1 cellular context compared by ENCODE assay signal in the genomic region with DNA sequence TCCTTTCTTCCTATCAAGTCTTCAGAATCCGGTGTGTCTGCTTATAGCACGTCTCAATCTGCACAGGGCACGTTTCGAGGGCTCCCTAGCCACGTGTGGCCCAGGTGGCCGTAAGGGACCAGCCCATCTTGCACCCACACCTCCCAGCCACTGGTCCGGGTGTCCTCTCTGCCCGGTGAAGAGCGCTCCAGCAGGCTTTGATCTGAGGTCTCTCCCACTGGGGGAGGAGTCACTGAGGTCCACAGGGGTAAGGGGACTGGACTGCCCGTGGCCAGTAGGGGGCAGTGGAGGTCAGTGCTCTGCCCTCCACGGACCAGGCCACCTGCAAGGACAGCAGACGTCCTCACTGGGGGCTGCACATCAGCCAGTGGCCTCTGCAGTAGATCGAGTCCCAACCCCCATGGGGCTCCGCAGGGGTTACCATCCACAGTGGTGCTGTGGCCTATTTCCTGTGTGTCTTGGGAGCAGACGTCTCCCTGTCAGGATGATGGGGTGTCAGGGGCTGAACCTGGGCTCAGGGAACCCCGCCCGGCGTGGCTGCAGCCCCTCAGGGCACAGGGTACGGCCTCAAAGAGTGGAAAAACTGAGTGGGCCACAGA.
TF ChIP-seq lines count a peak whose summit lies in the region.

No MANE protein-coding gene starts in this region.

TF ChIP-seq in HepG2, 621 proteins besides CTCF, POLR2A, EP300 and RAD21 (continued from another document and continues in another):
- 0 out of 2 replicates have a peak, but pooled peaks have one; percentile 72 for TF ChIP-seq HINFP (CRISPR knock-in tag; IDR thresholded peaks at IDR 0.05; ENCODE audit: low read depth)
- TF ChIP-seq, protein P1, sequence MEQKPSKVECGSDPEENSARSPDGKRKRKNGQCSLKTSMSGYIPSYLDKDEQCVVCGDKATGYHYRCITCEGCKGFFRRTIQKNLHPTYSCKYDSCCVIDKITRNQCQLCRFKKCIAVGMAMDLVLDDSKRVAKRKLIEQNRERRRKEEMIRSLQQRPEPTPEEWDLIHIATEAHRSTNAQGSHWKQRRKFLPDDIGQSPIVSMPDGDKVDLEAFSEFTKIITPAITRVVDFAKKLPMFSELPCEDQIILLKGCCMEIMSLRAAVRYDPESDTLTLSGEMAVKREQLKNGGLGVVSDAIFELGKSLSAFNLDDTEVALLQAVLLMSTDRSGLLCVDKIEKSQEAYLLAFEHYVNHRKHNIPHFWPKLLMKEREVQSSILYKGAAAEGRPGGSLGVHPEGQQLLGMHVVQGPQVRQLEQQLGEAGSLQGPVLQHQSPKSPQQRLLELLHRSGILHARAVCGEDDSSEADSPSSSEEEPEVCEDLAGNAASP (CRISPR knock-in tag; IDR thresholded peaks at IDR 0.05; ENCODE audit: borderline replicate concordance), result peak; percentile 52; the same call in 1 of the 2 replicates
- TF ChIP-seq, protein P2, sequence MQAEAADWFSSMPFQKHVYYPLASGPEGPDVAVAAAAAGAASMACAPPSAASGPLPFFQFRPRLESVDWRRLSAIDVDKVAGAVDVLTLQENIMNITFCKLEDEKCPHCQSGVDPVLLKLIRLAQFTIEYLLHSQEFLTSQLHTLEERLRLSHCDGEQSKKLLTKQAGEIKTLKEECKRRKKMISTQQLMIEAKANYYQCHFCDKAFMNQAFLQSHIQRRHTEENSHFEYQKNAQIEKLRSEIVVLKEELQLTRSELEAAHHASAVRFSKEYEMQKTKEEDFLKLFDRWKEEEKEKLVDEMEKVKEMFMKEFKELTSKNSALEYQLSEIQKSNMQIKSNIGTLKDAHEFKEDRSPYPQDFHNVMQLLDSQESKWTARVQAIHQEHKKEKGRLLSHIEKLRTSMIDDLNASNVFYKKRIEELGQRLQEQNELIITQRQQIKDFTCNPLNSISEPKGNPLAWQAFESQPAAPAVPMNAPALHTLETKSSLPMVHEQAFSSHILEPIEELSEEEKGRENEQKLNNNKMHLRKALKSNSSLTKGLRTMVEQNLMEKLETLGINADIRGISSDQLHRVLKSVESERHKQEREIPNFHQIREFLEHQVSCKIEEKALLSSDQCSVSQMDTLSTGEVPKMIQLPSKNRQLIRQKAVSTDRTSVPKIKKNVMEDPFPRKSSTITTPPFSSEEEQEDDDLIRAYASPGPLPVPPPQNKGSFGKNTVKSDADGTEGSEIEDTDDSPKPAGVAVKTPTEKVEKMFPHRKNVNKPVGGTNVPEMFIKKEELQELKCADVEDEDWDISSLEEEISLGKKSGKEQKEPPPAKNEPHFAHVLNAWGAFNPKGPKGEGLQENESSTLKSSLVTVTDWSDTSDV (CRISPR knock-in tag; IDR thresholded peaks at IDR 0.05), result no peak
- no peak for TF ChIP-seq ZNF616 (CRISPR knock-in tag; IDR thresholded peaks at IDR 0.05; ENCODE audit: low read depth)
- no peak for TF ChIP-seq SRF (IDR thresholded peaks at IDR 0.05; ENCODE audit: low read depth, low read length)
- TF ChIP-seq ZNF121 (CRISPR knock-in tag; IDR thresholded peaks at IDR 0.05), result no peak
- TF ChIP-seq NR2C2 (CRISPR knock-in tag; IDR thresholded peaks at IDR 0.05; ENCODE audit: borderline replicate concordance), result 0 out of 2 replicates have a peak, but pooled peaks have one; percentile 40
- TF ChIP-seq BRD4 (CRISPR knock-in tag; IDR thresholded peaks at IDR 0.05), result no peak
- TF ChIP-seq SYNCRIP (IDR thresholded peaks at IDR 0.05; ENCODE audit: insufficient read depth, low read depth, low read length), result no peak
- no peak for TF ChIP-seq ZNF274 (CRISPR knock-in tag; IDR thresholded peaks at IDR 0.05)
- TF ChIP-seq HNF1B (CRISPR knock-in tag; IDR thresholded peaks at IDR 0.05), result no peak
- TF ChIP-seq TGIF2 (CRISPR knock-in tag; IDR thresholded peaks at IDR 0.05), result no peak
- TF ChIP-seq NKX3-1 (CRISPR knock-in tag; IDR thresholded peaks at IDR 0.05), result no peak
- TF ChIP-seq ZFYVE20 (CRISPR knock-in tag; IDR thresholded peaks at IDR 0.05; ENCODE audit: borderline replicate concordance, low read depth), result no peak
- TF ChIP-seq TAF1 (CRISPR knock-in tag; IDR thresholded peaks at IDR 0.05), result 0 out of 2 replicates have a peak, but pooled peaks have one; percentile 18
- no peak for TF ChIP-seq ZNF18 (CRISPR knock-in tag; IDR thresholded peaks at IDR 0.05; ENCODE audit: insufficient replicate concordance)
- peak; percentile 44; the same call in 1 of the 3 replicates for TF ChIP-seq MXI1 (IDR thresholded peaks at IDR 0.05; ENCODE audit: borderline replicate concordance, low read depth, low read length)
- no peak for TF ChIP-seq ZNF709 (CRISPR knock-in tag; IDR thresholded peaks at IDR 0.05)
- no peak for TF ChIP-seq ZNF530 (CRISPR knock-in tag; IDR thresholded peaks at IDR 0.05; ENCODE audit: low read depth)
- no peak for TF ChIP-seq PAF1 (CRISPR knock-in tag; IDR thresholded peaks at IDR 0.05)
- TF ChIP-seq HOXD1 (CRISPR knock-in tag; IDR thresholded peaks at IDR 0.05), result no peak
- no peak for TF ChIP-seq ZFP37 (CRISPR knock-in tag; IDR thresholded peaks at IDR 0.05; ENCODE audit: borderline replicate concordance)
- TF ChIP-seq HOXA3 (CRISPR knock-in tag; IDR thresholded peaks at IDR 0.05), result peak; percentile 65
- peak; percentile 68; the same call in 1 of the 2 replicates for TF ChIP-seq TOPORS (CRISPR knock-in tag; IDR thresholded peaks at IDR 0.05)
- no peak for TF ChIP-seq HBP1 (CRISPR knock-in tag; IDR thresholded peaks at IDR 0.05; ENCODE audit: low read depth)
- TF ChIP-seq, protein P3, sequence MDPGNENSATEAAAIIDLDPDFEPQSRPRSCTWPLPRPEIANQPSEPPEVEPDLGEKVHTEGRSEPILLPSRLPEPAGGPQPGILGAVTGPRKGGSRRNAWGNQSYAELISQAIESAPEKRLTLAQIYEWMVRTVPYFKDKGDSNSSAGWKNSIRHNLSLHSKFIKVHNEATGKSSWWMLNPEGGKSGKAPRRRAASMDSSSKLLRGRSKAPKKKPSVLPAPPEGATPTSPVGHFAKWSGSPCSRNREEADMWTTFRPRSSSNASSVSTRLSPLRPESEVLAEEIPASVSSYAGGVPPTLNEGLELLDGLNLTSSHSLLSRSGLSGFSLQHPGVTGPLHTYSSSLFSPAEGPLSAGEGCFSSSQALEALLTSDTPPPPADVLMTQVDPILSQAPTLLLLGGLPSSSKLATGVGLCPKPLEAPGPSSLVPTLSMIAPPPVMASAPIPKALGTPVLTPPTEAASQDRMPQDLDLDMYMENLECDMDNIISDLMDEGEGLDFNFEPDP (CRISPR knock-in tag; conservative IDR thresholded peaks at IDR 0.05), result peak; percentile 92; the same call in 1 of the 2 replicates
- no peak for TF ChIP-seq ZNF136 (CRISPR knock-in tag; IDR thresholded peaks at IDR 0.05; ENCODE audit: low read depth)
- no peak for TF ChIP-seq KLF11 (CRISPR knock-in tag; IDR thresholded peaks at IDR 0.05)
- no peak for TF ChIP-seq ZNF235 (CRISPR knock-in tag; IDR thresholded peaks at IDR 0.05; ENCODE audit: borderline replicate concordance)
- peak; percentile 38; the same call in 1 of the 2 replicates for TF ChIP-seq FOXO1 (CRISPR knock-in tag; IDR thresholded peaks at IDR 0.05)
- TF ChIP-seq ZMYM4 (CRISPR knock-in tag; IDR thresholded peaks at IDR 0.05), result peak; percentile 61; the same call in 1 of the 2 replicates
- TF ChIP-seq ARNTL (CRISPR knock-in tag; IDR thresholded peaks at IDR 0.05), result peak; percentile 85
- TF ChIP-seq, protein P4, sequence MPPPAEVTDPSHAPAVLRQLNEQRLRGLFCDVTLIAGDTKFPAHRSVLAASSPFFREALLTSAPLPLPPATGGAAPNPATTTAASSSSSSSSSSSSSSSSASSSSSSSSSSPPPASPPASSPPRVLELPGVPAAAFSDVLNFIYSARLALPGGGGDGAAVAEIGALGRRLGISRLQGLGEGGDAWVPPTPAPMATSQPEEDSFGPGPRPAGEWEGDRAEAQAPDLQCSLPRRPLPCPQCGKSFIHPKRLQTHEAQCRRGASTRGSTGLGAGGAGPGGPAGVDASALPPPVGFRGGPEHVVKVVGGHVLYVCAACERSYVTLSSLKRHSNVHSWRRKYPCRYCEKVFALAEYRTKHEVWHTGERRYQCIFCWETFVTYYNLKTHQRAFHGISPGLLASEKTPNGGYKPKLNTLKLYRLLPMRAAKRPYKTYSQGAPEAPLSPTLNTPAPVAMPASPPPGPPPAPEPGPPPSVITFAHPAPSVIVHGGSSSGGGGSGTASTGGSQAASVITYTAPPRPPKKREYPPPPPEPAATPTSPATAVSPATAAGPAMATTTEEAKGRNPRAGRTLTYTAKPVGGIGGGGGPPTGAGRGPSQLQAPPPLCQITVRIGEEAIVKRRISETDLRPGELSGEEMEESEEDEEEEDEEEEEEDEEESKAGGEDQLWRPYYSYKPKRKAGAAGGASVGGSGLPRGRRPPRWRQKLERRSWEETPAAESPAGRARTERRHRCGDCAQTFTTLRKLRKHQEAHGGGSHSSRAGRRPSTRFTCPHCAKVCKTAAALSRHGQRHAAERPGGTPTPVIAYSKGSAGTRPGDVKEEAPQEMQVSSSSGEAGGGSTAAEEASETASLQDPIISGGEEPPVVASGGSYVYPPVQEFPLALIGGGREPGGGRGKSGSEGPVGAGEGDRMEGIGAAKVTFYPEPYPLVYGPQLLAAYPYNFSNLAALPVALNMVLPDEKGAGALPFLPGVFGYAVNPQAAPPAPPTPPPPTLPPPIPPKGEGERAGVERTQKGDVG (CRISPR knock-in tag; IDR thresholded peaks at IDR 0.05; ENCODE audit: borderline replicate concordance), result no peak
- TF ChIP-seq NFKB2 (CRISPR knock-in tag; IDR thresholded peaks at IDR 0.05; ENCODE audit: borderline replicate concordance), result 0 out of 2 replicates have a peak, but pooled peaks have one; percentile 14
- TF ChIP-seq JUN (CRISPR knock-in tag; IDR thresholded peaks at IDR 0.05), result no peak
- TF ChIP-seq NR2F6 (IDR thresholded peaks at IDR 0.05), result no peak
- TF ChIP-seq NR2F6 (CRISPR knock-in tag; IDR thresholded peaks at IDR 0.05), result peak; percentile 72
- TF ChIP-seq PCBP2 (optimal IDR thresholded peaks at IDR 0.05; ENCODE audit: low read depth, low read length, poor library complexity, severe bottlenecking), result no peak
- no peak for TF ChIP-seq ASH2L (IDR thresholded peaks at IDR 0.05; ENCODE audit: insufficient read length, low read depth, low read length)
- TF ChIP-seq AKAP8 (CRISPR knock-in tag; IDR thresholded peaks at IDR 0.05), result no peak
- no peak for TF ChIP-seq GTF3A (CRISPR knock-in tag; conservative IDR thresholded peaks at IDR 0.05)
- no peak for TF ChIP-seq ONECUT2 (CRISPR knock-in tag; IDR thresholded peaks at IDR 0.05)
- no peak for TF ChIP-seq ZNF329 (CRISPR knock-in tag; IDR thresholded peaks at IDR 0.05; ENCODE audit: low read depth)
- TF ChIP-seq ZFP36L1 (CRISPR knock-in tag; IDR thresholded peaks at IDR 0.05), result no peak
- no peak for TF ChIP-seq ZNF850 (CRISPR knock-in tag; conservative IDR thresholded peaks at IDR 0.05)
- TF ChIP-seq TRIM24 (CRISPR knock-in tag; IDR thresholded peaks at IDR 0.05), result no peak
- TF ChIP-seq ZNF264 (CRISPR knock-in tag; IDR thresholded peaks at IDR 0.05), result no peak
